Comparison of ENCODE assay signal across 8 cellular contexts in the genomic region with DNA sequence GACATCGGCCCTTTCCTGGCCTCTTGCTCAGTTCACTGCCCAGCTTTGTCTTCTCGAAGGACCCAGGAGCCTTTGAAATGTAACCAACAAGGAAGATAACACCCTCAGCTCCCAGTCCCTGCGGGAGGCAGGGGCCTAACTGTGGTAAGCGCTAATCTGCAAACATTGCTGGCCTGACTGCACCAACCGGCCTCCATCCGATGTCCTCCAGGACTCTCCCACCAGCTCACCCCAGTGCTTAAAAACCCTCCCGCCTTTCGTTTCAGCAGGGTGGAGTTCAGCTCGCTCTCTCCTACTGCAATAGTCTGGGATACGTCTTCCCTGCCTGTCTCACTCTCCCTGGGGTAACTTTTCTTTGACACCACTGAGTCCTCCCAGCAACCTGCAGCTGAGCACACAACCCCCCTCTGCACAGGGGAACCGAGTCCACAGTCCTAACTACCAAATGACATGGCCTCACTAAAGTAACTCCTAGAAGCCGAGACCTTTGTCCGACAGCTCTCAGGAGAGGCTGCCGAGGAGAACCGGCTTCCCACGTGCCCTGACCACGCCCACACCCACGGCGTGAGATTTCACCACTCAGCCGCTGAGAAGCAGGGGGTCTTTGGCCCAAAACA.
A peak's percentile ranks its signal among the peaks of the same experiment; 100 is the strongest.
DNase-seq lines count a peak whose midpoint lies in the region; ATAC-seq and TF ChIP-seq lines count a peak whose summit lies in the region.

No MANE protein-coding gene starts in this region.

- no peaks in the 10 kb centered on the region for H3K9me3 Mint-ChIP-seq in H9

- no peak overlapping the region for H2BK20ac ChIP-seq in H9 (ENCODE audit: low read depth, low read length, poor library complexity, severe bottlenecking)

- no peaks in the 10 kb centered on the region for H4K20me1 ChIP-seq in H9 (ENCODE audit: control insufficient read depth, insufficient read depth, insufficient read length)

- no peak overlapping the region for H3K27ac ChIP-seq in H9 (ENCODE audit: insufficient read length, low read depth, low read length)
- H3K27ac ChIP-seq in right atrium auricular region, result peak overlapping the region; percentile 66 to 76
- H3K27ac ChIP-seq in skin epidermis, result peak overlapping the region in 20 of 21 experiments; percentile 34 to 94 (median 85)

- H3K9ac ChIP-seq in H9 (ENCODE audit: extremely low read depth, insufficient read length, low read length), result no peak overlapping the region

- H3K36me3 Mint-ChIP-seq in H9 (ENCODE audit: insufficient read depth in 1 of 3, low read depth in 3 of 3), result no peaks in the 10 kb centered on the region

- H3K27ac Mint-ChIP-seq in H9, result peak overlapping the region in 1 of 3 experiments; percentile 75; a peak in 2 of 7 replicates

- no peaks in the 10 kb centered on the region for H3K79me1 ChIP-seq in H9 (ENCODE audit: insufficient read depth, low read depth, low read length, poor library complexity, severe bottlenecking)

- H3K23me2 ChIP-seq in H9 (ENCODE audit: insufficient read length, low read depth, low read length, poor library complexity, severe bottlenecking), result no peaks in the 10 kb centered on the region

- no peak overlapping the region for H4K5ac ChIP-seq in H9 (ENCODE audit: insufficient read length, low read depth, low read length)

- H3K14ac ChIP-seq in H9 (ENCODE audit: insufficient read depth, low read length), result no peak overlapping the region

- H3K18ac ChIP-seq in H9 (ENCODE audit: insufficient read length, low read depth, low read length), result no peak overlapping the region

- no peak overlapping the region for H2BK15ac ChIP-seq in H9 (ENCODE audit: low read depth, low read length)

- H3K4me2 ChIP-seq in H9 (ENCODE audit: insufficient read depth, insufficient read length, low read length), result no peak overlapping the region

- H3K9me3 ChIP-seq in H9 (ENCODE audit: control insufficient read depth, low read depth, low read length) (no peaks in the 10 kb centered on the region), right atrium auricular region (no peaks in the 10 kb centered on the region)

- H2BK12ac ChIP-seq in H9 (ENCODE audit: insufficient read length, low read depth, low read length), result no peak overlapping the region

- DNase-seq in H9 (no peak), UCSD-AML1 (lab: John Stamatoyannopoulos, UW; ENCODE audit: unreplicated experiment) (peak; percentile 42), right atrium auricular region (ENCODE audit: low spot score) (no peak), hippocampal formation (lab: John Stamatoyannopoulos, UW) (no peak), HCEC 1CT (no peak)

- H3K79me2 ChIP-seq in H9 (ENCODE audit: insufficient read depth, low read length), result no peaks in the 10 kb centered on the region

- no peak overlapping the region for H2BK120ac ChIP-seq in H9 (ENCODE audit: low read depth, low read length, poor library complexity, severe bottlenecking)

- no peak overlapping the region for H2AFZ ChIP-seq in H9 (ENCODE audit: low read length)

- no peak overlapping the region for H2BK5ac ChIP-seq in H9 (ENCODE audit: insufficient read length, low read length)

- no peak overlapping the region for H4K8ac ChIP-seq in H9 (replicated peaks; ENCODE audit: insufficient read length, low read depth, low read length)

- no peak overlapping the region for H4K91ac ChIP-seq in H9 (ENCODE audit: insufficient read length, low read depth, low read length)

- peaks cover 2% of the 10 kb centered on the region; the same call in 1 of the 2 replicates for H3K4me1 ChIP-seq in H9 (ENCODE audit: insufficient read depth, low read length)
- H3K4me1 ChIP-seq in right atrium auricular region, result peaks cover 0 to 49% of the 10 kb centered on the region in 2 donors

- no CpG with 5 or more reads among the region's 20 CpGs for whole genome bisulfite sequencing in H9 (ENCODE audit: extremely low coverage, insufficient read length, low lambda C conversion rate)

- H3K4me1 Mint-ChIP-seq in H9, result peaks cover 41 to 45% of the 10 kb centered on the region in 2 experiments

- no peak overlapping the region for H3K56ac ChIP-seq in H9 (ENCODE audit: insufficient read length, low read depth, low read length)

- H3K4me3 ChIP-seq in right atrium auricular region, result no peak overlapping the region
- no peak overlapping the region for H3K4me3 ChIP-seq in skin epidermis

- H3K27me3 ChIP-seq in H9 (ENCODE audit: insufficient read depth, low read length), result no peaks in the 10 kb centered on the region
- H3K27me3 ChIP-seq in right atrium auricular region, result no peaks in the 10 kb centered on the region

- no peak overlapping the region for H3T11ph ChIP-seq in H9 (ENCODE audit: low read length)

- TF ChIP-seq CTCF in H9 (conservative IDR thresholded peaks at IDR 0.05) (no peak), right atrium auricular region (IDR thresholded peaks at IDR 0.05) (no peak)

- no peak overlapping the region for H3K23ac ChIP-seq in H9 (ENCODE audit: insufficient read length, low read depth, low read length)

- no peak overlapping the region for H2AK5ac ChIP-seq in H9 (ENCODE audit: insufficient read length, low read length)

- peak overlapping the region; percentile 0 to 21; a peak in 2 of 5 replicates for H3K4me3 Mint-ChIP-seq in H9

- H3K4ac ChIP-seq in H9 (ENCODE audit: low read depth, low read length), result no peak overlapping the region

- ATAC-seq in HG02970 (IDR thresholded peaks at IDR 0.05; ENCODE audit: low FRiP score, unreplicated experiment), result no peak
- ATAC-seq in HG03565 (IDR thresholded peaks at IDR 0.05; ENCODE audit: unreplicated experiment), result no peak

- no peaks in the 10 kb centered on the region for H3K36me3 ChIP-seq in right atrium auricular region

- peaks cover 11% of the 10 kb centered on the region for H3K27me3 Mint-ChIP-seq in H9 (ENCODE audit: low read depth)
